Comparison of ENCODE assay signal across 8 cellular contexts in genomic region chr22:30390974-30391691, GRCh38. TPM values are rescaled to one million over a fixed set of nuclear protein-coding genes. Genes with fewer than 3 reads are reported as not detected.
A peak's percentile ranks its signal among the peaks of the same experiment; 100 is the strongest.
DNase-seq lines count a peak whose midpoint lies in the region; ATAC-seq and TF ChIP-seq lines count a peak whose summit lies in the region.

No MANE protein-coding gene starts in this region.

- peaks cover 33% of the 10 kb centered on the region for H3K4me1 Mint-ChIP-seq in activated naive CD8-positive, alpha-beta T cell treated with anti-CD3 and anti-CD28 coated beads for 36 hours

- H3K36me3 Mint-ChIP-seq in activated naive CD8-positive, alpha-beta T cell treated with anti-CD3 and anti-CD28 coated beads for 36 hours = no peaks in the 10 kb centered on the region

- H3K27ac ChIP-seq in KMS-11 (peak overlapping the region; percentile 17; the same call in 1 of the 2 replicates), SU-DHL-6 (ENCODE audit: low read depth, low read length) (peak overlapping the region; percentile 19; the same call in 1 of the 2 replicates), gastrocnemius medialis (no peak overlapping the region)

- H3K9me2 ChIP-seq in SU-DHL-6 (replicated peaks; ENCODE audit: insufficient read depth, low read length) = no peaks in the 10 kb centered on the region

- H3K9ac ChIP-seq in KMS-11 (0 out of 2 replicates have a peak overlapping the region, but pooled peaks have one; percentile 12), SU-DHL-6 (ENCODE audit: low read length) (peak overlapping the region; percentile 10; the same call in 1 of the 2 replicates)

- no peaks in the 10 kb centered on the region for H3K9me3 Mint-ChIP-seq in activated naive CD8-positive, alpha-beta T cell treated with anti-CD3 and anti-CD28 coated beads for 36 hours

- H3K4me2 ChIP-seq in KMS-11 = no peak overlapping the region
- H3K4me2 ChIP-seq in SU-DHL-6 (ENCODE audit: low read depth, low read length, poor library complexity, severe bottlenecking) = peak overlapping the region; percentile 25

- H3K27me3 ChIP-seq in KMS-11 (ENCODE audit: insufficient read depth, low read depth) = no peaks in the 10 kb centered on the region; the same call in 1 of the 2 replicates
- H3K27me3 ChIP-seq in SU-DHL-6 (ENCODE audit: low read length) = no peaks in the 10 kb centered on the region
- peaks cover 7 to 18% (median 13%) of the 10 kb centered on the region in 3 donors for H3K27me3 ChIP-seq in gastrocnemius medialis

- H3K27ac Mint-ChIP-seq in activated naive CD8-positive, alpha-beta T cell treated with anti-CD3 and anti-CD28 coated beads for 36 hours = peak overlapping the region; percentile 90

- H3K4me1 ChIP-seq in KMS-11 (ENCODE audit: low read depth, poor library complexity, severe bottlenecking) (peaks cover 12% of the 10 kb centered on the region), gastrocnemius medialis (peaks cover 6 to 7% of the 10 kb centered on the region in 2 donors)

- H3K79me2 ChIP-seq in KMS-11 (ENCODE audit: insufficient read depth, low read depth) (no peaks in the 10 kb centered on the region), SU-DHL-6 (ENCODE audit: insufficient read depth, low read length) (no peaks in the 10 kb centered on the region)

- H2AFZ ChIP-seq in KMS-11 (ENCODE audit: low read depth) (peak overlapping the region; percentile 76), SU-DHL-6 (ENCODE audit: low read depth, low read length, severe bottlenecking) (peak overlapping the region; percentile 65)

- peak; percentile 77 for DNase-seq in Daoy (ENCODE audit: low read depth)
- peak; percentile 80 for DNase-seq in activated naive CD8-positive, alpha-beta T cell treated with anti-CD3 and anti-CD28 coated beads for 36 hours
- peak; percentile 69 for DNase-seq in left ventricle myocardium superior
- peak; percentile 18 to 42 for DNase-seq in gastrocnemius medialis

- H3F3A ChIP-seq in SU-DHL-6 (ENCODE audit: insufficient read depth) = no peaks in the 10 kb centered on the region

- H3K4me3 Mint-ChIP-seq in activated naive CD8-positive, alpha-beta T cell treated with anti-CD3 and anti-CD28 coated beads for 36 hours = peak overlapping the region; percentile 19

- TF ChIP-seq POLR2A in gastrocnemius medialis (IDR thresholded peaks at IDR 0.05) = no peak

- H3K9me3 ChIP-seq in SU-DHL-6 (ENCODE audit: insufficient read depth, low read length) (no peaks in the 10 kb centered on the region), gastrocnemius medialis (no peaks in the 10 kb centered on the region)

- in situ Hi-C loops in gastrocnemius medialis (cut with MboI; ENCODE audit: low sequenced_read_pairs in 4 of 4) = loop anchor here (5.0 to 25.0 kb wide), 6 partner anchors 91 to 279 kb away; partner anchors contain the start of genes CASTOR1 (in 1 of the 4) and OSM (in 1 of the 4)

- intact Hi-C loops in left ventricle myocardium superior (cut with micrococcal nuclease) (loop anchor here (10.0 kb wide), 1 partner anchor 94 kb away; no protein-coding TSS in a partner anchor), gastrocnemius medialis (cut with DNase I; ENCODE audit: low total_unique reads) (loop anchor here (1.0 kb wide), 2 partner anchors 35 to 94 kb away; no protein-coding TSS in a partner anchor)

- no peak overlapping the region for H3K4me3 ChIP-seq in KMS-11 (IDR thresholded peaks at IDR 0.05; ENCODE audit: insufficient read depth, low read depth, low read length)
- H3K4me3 ChIP-seq in SU-DHL-6 (ENCODE audit: insufficient read depth, low read length, poor library complexity, severe bottlenecking) = no peak overlapping the region
- no peak overlapping the region for H3K4me3 ChIP-seq in gastrocnemius medialis

- H3K36me3 ChIP-seq in KMS-11 (ENCODE audit: insufficient read depth) (no peaks in the 10 kb centered on the region), SU-DHL-6 (ENCODE audit: low read length) (no peaks in the 10 kb centered on the region), gastrocnemius medialis (no peaks in the 10 kb centered on the region)

- H4K20me1 ChIP-seq in KMS-11 (ENCODE audit: insufficient read depth) = no peaks in the 10 kb centered on the region
- H4K20me1 ChIP-seq in SU-DHL-6 (ENCODE audit: low read depth, low read length) = no peaks in the 10 kb centered on the region

- ATAC-seq in left ventricle myocardium superior (peak; percentile 16), gastrocnemius medialis (peak in 1 of 2 donors; percentile 32), HG02798 (IDR thresholded peaks at IDR 0.05; ENCODE audit: poor library complexity, unreplicated experiment) (no peak), HG03025 (IDR thresholded peaks at IDR 0.05; ENCODE audit: low FRiP score, unreplicated experiment) (no peak)

- TF ChIP-seq CTCF in KMS-11 (conservative IDR thresholded peaks at IDR 0.05; ENCODE audit: low read depth, low read length) = peak; percentile 86
- TF ChIP-seq CTCF in SU-DHL-6 (IDR thresholded peaks at IDR 0.05; ENCODE audit: insufficient read depth, low read length, poor library complexity, severe bottlenecking) = peak; percentile 86
- TF ChIP-seq CTCF in gastrocnemius medialis (IDR thresholded peaks at IDR 0.05 in 4 of 5, conservative IDR thresholded peaks at IDR 0.05 in 1 of 5) = peak; percentile 44 to 73 (median 73)

- no peaks in the 10 kb centered on the region for H3K27me3 Mint-ChIP-seq in activated naive CD8-positive, alpha-beta T cell treated with anti-CD3 and anti-CD28 coated beads for 36 hours

RNA-seq across cellular contexts. Expression of gene RNF215, which starts 3.9 kb away (rescaled TPM):
- total RNA-seq in Daoy (2014; rRNA removed; shearing (Covaris generic)) = 9.8 and 19.2 TPM in 2 replicates
- 1 to 10 TPM; 3.3 to 3.9 TPM for total RNA-seq in activated naive CD8-positive, alpha-beta T cell treated with anti-CD3 and anti-CD28 coated beads for 36 hours
- total RNA-seq in left ventricle myocardium superior (5.4 TPM), gastrocnemius medialis (10 to 100 TPM in 1 of 4 donors, 1 to 10 TPM in 3; 4.7 to 11.2 (median 8.1) TPM)

RNA-seq across cellular contexts. Expression of gene SEC14L2, which starts 5.7 kb away (rescaled TPM):
- total RNA-seq in Daoy (2014; rRNA removed; shearing (Covaris generic)) = 9.5 and 12.7 TPM in 2 replicates
- 1 to 10 TPM; 9.1 to 9.4 TPM for total RNA-seq in activated naive CD8-positive, alpha-beta T cell treated with anti-CD3 and anti-CD28 coated beads for 36 hours
- total RNA-seq in left ventricle myocardium superior = 0.82 TPM
- 1 to 10 TPM; 3.0 to 5.1 (median 4.2) TPM for total RNA-seq in gastrocnemius medialis

RNA-seq across cellular contexts. Expression of gene CCDC157, which starts 34.3 kb away (rescaled TPM):
- 1.5 and 2.7 TPM in 2 replicates for total RNA-seq in Daoy (2014; rRNA removed; shearing (Covaris generic))
- 1 to 10 TPM; 2.5 to 2.6 TPM for total RNA-seq in activated naive CD8-positive, alpha-beta T cell treated with anti-CD3 and anti-CD28 coated beads for 36 hours
- total RNA-seq in left ventricle myocardium superior (0.37 TPM), gastrocnemius medialis (1 to 10 TPM in 2 of 4 donors, under 1 TPM in 2; 0.41 to 1.4 (median 1.1) TPM)

RNA-seq across cellular contexts. Expression of gene MTFP1, which starts 34.4 kb away (rescaled TPM):
- total RNA-seq in Daoy (2014; rRNA removed; shearing (Covaris generic)) = 57.8 and 84.1 TPM in 2 replicates
- 100 to 1,000 TPM; 109 to 114 TPM for total RNA-seq in activated naive CD8-positive, alpha-beta T cell treated with anti-CD3 and anti-CD28 coated beads for 36 hours
- total RNA-seq in left ventricle myocardium superior = 16.3 TPM
- total RNA-seq in gastrocnemius medialis = 10 to 100 TPM; 15.9 to 57.7 (median 44.5) TPM

RNA-seq across cellular contexts. Expression of gene SF3A1, which starts 34.4 kb away (rescaled TPM):
- total RNA-seq in Daoy (2014; rRNA removed; shearing (Covaris generic)) = 29.4 and 66.6 TPM in 2 replicates
- 100 to 1,000 TPM; 243 to 244 TPM for total RNA-seq in activated naive CD8-positive, alpha-beta T cell treated with anti-CD3 and anti-CD28 coated beads for 36 hours
- total RNA-seq in left ventricle myocardium superior = 104 TPM
- 100 to 1,000 TPM in 2 of 4 donors, 10 to 100 TPM in 2; 36.0 to 145 (median 94.5) TPM for total RNA-seq in gastrocnemius medialis

Comparison
In these comparisons a context has a peak if more than half of its experiments do, and no peak if none do; other contexts are left out.
1. DNase-seq: peak in every context shown above with its lines; median percentile 80 in activated naive CD8-positive, alpha-beta T cell treated with anti-CD3 and anti-CD28 coated beads for 36 hours; 77 in Daoy; 69 in left ventricle myocardium superior; 30 in gastrocnemius medialis.
2. H3K27ac ChIP-seq: peak in KMS-11 (single experiment) and SU-DHL-6 (single experiment); none in gastrocnemius medialis (0 of 4).
3. Peak in every context shown above with its lines, with median percentiles within 50 percentile points of each other: CTCF ChIP-seq.